1 cellular context compared by ENCODE assay signal in the genomic region with DNA sequence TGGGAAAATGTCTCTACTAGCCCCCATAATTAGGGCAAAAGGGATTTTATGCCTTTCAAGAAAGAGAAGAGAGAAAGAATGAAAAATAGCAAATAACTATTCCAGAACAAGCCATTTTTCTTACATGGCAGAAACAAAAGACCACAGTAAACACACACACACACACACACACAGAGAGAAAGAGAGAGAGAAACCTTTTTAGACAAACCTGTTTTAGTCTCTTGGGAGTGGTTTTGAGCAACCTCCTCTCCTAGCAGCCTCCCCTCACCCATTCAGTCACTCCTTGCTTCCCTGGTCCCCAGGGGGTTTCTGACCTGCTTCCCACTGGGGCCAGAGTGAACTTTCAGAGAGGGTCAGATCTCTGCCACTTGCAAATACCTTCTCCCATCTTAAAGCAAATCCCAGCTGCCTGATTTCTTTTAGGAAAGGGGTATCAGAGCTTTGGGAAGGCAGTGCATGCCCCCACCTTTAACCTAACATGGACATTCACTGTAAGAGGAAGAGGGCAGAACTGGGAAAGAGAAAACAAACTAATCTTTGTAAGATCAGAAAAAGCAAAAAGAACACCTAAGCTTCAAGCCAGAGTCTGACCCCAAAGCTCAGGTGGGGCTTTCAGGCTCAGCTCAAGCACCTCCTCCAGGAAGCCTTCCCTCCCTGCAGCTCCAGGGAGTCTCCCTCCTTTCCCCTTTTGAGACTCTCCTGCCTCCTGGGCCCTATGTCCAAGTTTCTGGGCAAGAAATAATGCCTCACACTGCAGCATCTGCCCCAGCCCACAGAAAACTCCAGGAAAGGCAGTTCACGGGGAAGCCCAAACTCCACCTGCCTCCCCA.
TF ChIP-seq lines count a peak whose summit lies in the region.

No MANE protein-coding gene starts in this region.

TF ChIP-seq in IMR-90, 13 proteins besides CTCF, POLR2A, EP300 and RAD21 (continued from another document):
- no peak for TF ChIP-seq USF2 (IDR thresholded peaks at IDR 0.05; ENCODE audit: low read depth, low read length)
- TF ChIP-seq MAZ (IDR thresholded peaks at IDR 0.05; ENCODE audit: borderline replicate concordance, low read depth, low read length): no peak
- TF ChIP-seq SMC3 (IDR thresholded peaks at IDR 0.05; ENCODE audit: low read depth, low read length): no peak
- TF ChIP-seq MXI1 (IDR thresholded peaks at IDR 0.05; ENCODE audit: borderline replicate concordance, low read depth, low read length): no peak
- TF ChIP-seq, protein P1, sequence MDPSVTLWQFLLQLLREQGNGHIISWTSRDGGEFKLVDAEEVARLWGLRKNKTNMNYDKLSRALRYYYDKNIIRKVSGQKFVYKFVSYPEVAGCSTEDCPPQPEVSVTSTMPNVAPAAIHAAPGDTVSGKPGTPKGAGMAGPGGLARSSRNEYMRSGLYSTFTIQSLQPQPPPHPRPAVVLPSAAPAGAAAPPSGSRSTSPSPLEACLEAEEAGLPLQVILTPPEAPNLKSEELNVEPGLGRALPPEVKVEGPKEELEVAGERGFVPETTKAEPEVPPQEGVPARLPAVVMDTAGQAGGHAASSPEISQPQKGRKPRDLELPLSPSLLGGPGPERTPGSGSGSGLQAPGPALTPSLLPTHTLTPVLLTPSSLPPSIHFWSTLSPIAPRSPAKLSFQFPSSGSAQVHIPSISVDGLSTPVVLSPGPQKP (IDR thresholded peaks at IDR 0.05; ENCODE audit: borderline replicate concordance, low read depth, low read length): no peak
- TF ChIP-seq NFE2L2 (IDR thresholded peaks at IDR 0.05; ENCODE audit: low read depth, low read length): no peak
- TF ChIP-seq RFX5 (IDR thresholded peaks at IDR 0.05; ENCODE audit: low read depth, low read length): no peak
- TF ChIP-seq RCOR1 (IDR thresholded peaks at IDR 0.05; ENCODE audit: insufficient replicate concordance, low read length): no peak
